In genomic region chr15:98727115-98728040, GRCh38 we compare ENCODE assay signal across 8 cellular contexts.
DNase-seq lines count a peak whose midpoint lies in the region; ATAC-seq, FAIRE-seq and TF ChIP-seq lines count a peak whose summit lies in the region.

No MANE protein-coding gene starts in this region.

- FAIRE-seq in RCC 7860 (lab: Jason Lieb, UNC) = peak; percentile 84

- no peaks in the 10 kb centered on the region for H3K9me3 Mint-ChIP-seq in nephron progenitor cell
- no peaks in the 10 kb centered on the region for H3K9me3 Mint-ChIP-seq in activated T-cell treated with anti-CD3 and anti-CD28 coated beads, Interleukin-2, amount 50 U/mL, for 72 hours
- H3K9me3 Mint-ChIP-seq in activated CD8-positive, alpha-beta T cell treated with anti-CD3 and anti-CD28 coated beads for 36 hours = no peaks in the 10 kb centered on the region
- no peaks in the 10 kb centered on the region for H3K9me3 Mint-ChIP-seq in activated T-helper 1 cell treated with anti-CD3 and anti-CD28 coated beads, Interleukin-12 subunit alpha, Interleukin-12 subunit beta, Interleukin-2, Interleukin-4 antibody, amounts not matched to agents 30 ng/mL and 10 ng/mL and 1 ng/mL, durations not matched to agents 14 hours and 24 hours and 36 hours

- peaks cover 57% of the 10 kb centered on the region for H3K4me1 Mint-ChIP-seq in nephron progenitor cell
- H3K4me1 Mint-ChIP-seq in activated T-cell treated with anti-CD3 and anti-CD28 coated beads, Interleukin-2, amount 50 U/mL, for 72 hours (ENCODE audit: low read depth) = peaks cover 40% of the 10 kb centered on the region
- peaks cover 19% of the 10 kb centered on the region for H3K4me1 Mint-ChIP-seq in activated CD8-positive, alpha-beta T cell treated with anti-CD3 and anti-CD28 coated beads for 36 hours (ENCODE audit: low read depth)
- H3K4me1 Mint-ChIP-seq in activated T-helper 1 cell treated with anti-CD3 and anti-CD28 coated beads, Interleukin-12 subunit alpha, Interleukin-12 subunit beta, Interleukin-2, Interleukin-4 antibody, amounts not matched to agents 30 ng/mL and 10 ng/mL and 1 ng/mL, durations not matched to agents 14 hours and 24 hours and 36 hours (ENCODE audit: low read depth) = no peaks in the 10 kb centered on the region

- H3K36me3 Mint-ChIP-seq in nephron progenitor cell (ENCODE audit: low read depth) = peaks cover 12% of the 10 kb centered on the region
- no peaks in the 10 kb centered on the region for H3K36me3 Mint-ChIP-seq in activated T-cell treated with anti-CD3 and anti-CD28 coated beads, Interleukin-2, amount 50 U/mL, for 72 hours (ENCODE audit: insufficient read depth in 2 of 2)
- H3K36me3 Mint-ChIP-seq in activated CD8-positive, alpha-beta T cell treated with anti-CD3 and anti-CD28 coated beads for 36 hours (ENCODE audit: low read depth) = no peaks in the 10 kb centered on the region
- peaks cover 2% of the 10 kb centered on the region for H3K36me3 Mint-ChIP-seq in activated T-helper 1 cell treated with anti-CD3 and anti-CD28 coated beads, Interleukin-12 subunit alpha, Interleukin-12 subunit beta, Interleukin-2, Interleukin-4 antibody, amounts not matched to agents 30 ng/mL and 10 ng/mL and 1 ng/mL, durations not matched to agents 14 hours and 24 hours and 36 hours (ENCODE audit: low read depth)

- H3K27me3 Mint-ChIP-seq in nephron progenitor cell (ENCODE audit: low read depth, poor library complexity) = no peaks in the 10 kb centered on the region
- no peaks in the 10 kb centered on the region for H3K27me3 Mint-ChIP-seq in activated T-cell treated with anti-CD3 and anti-CD28 coated beads, Interleukin-2, amount 50 U/mL, for 72 hours (ENCODE audit: low read depth)
- no peaks in the 10 kb centered on the region for H3K27me3 Mint-ChIP-seq in activated CD8-positive, alpha-beta T cell treated with anti-CD3 and anti-CD28 coated beads for 36 hours
- H3K27me3 Mint-ChIP-seq in activated T-helper 1 cell treated with anti-CD3 and anti-CD28 coated beads, Interleukin-12 subunit alpha, Interleukin-12 subunit beta, Interleukin-2, Interleukin-4 antibody, amounts not matched to agents 30 ng/mL and 10 ng/mL and 1 ng/mL, durations not matched to agents 14 hours and 24 hours and 36 hours (ENCODE audit: insufficient read depth) = no peaks in the 10 kb centered on the region

- ATAC-seq in activated T-cell treated with anti-CD3 and anti-CD28 coated beads, Interleukin-2, amount 50 U/mL, for 72 hours (replicated peaks in 1 of 2) = no peak
- no peak for ATAC-seq in activated CD8-positive, alpha-beta T cell treated with anti-CD3 and anti-CD28 coated beads for 36 hours
- ATAC-seq in GM21360 (IDR thresholded peaks at IDR 0.05; ENCODE audit: unreplicated experiment) = no peak

- H3K4me3 Mint-ChIP-seq in nephron progenitor cell = peak overlapping the region; percentile 48
- no peak overlapping the region for H3K4me3 Mint-ChIP-seq in activated T-cell treated with anti-CD3 and anti-CD28 coated beads, Interleukin-2, amount 50 U/mL, for 72 hours
- H3K4me3 Mint-ChIP-seq in activated CD8-positive, alpha-beta T cell treated with anti-CD3 and anti-CD28 coated beads for 36 hours = no peak overlapping the region
- no peak overlapping the region for H3K4me3 Mint-ChIP-seq in activated T-helper 1 cell treated with anti-CD3 and anti-CD28 coated beads, Interleukin-12 subunit alpha, Interleukin-12 subunit beta, Interleukin-2, Interleukin-4 antibody, amounts not matched to agents 30 ng/mL and 10 ng/mL and 1 ng/mL, durations not matched to agents 14 hours and 24 hours and 36 hours

- intact Hi-C loops in activated CD8-positive, alpha-beta T cell treated with anti-CD3 and anti-CD28 coated beads for 36 hours (cut with micrococcal nuclease) = no loop called here
- intact Hi-C loops in activated T-helper 1 cell treated with anti-CD3 and anti-CD28 coated beads, Interleukin-12 subunit alpha, Interleukin-12 subunit beta, Interleukin-2, Interleukin-4 antibody, amounts not matched to agents 30 ng/mL and 10 ng/mL and 1 ng/mL, durations not matched to agents 14 hours and 24 hours and 36 hours (cut with micrococcal nuclease) = no loop called here

- DNase-seq in AG09319 (ENCODE audit: extremely low read depth, low read depth) = peak; percentile 76
- DNase-seq in RCC 7860 (ENCODE audit: low spot score) = peak; percentile 93
- peak; percentile 93 for DNase-seq in fibroblast of pulmonary artery (ENCODE audit: low read depth)
- DNase-seq in nephron progenitor cell = peak; percentile 72
- no peak for DNase-seq in activated T-cell treated with anti-CD3 and anti-CD28 coated beads, Interleukin-2, amount 50 U/mL, for 72 hours
- no peak for DNase-seq in activated CD8-positive, alpha-beta T cell treated with anti-CD3 and anti-CD28 coated beads for 36 hours
- no peak for DNase-seq in activated T-helper 1 cell treated with anti-CD3 and anti-CD28 coated beads, Interleukin-12 subunit alpha, Interleukin-12 subunit beta, Interleukin-2, Interleukin-4 antibody, amounts not matched to agents 30 ng/mL and 10 ng/mL and 1 ng/mL, durations not matched to agents 14 hours and 24 hours and 36 hours (ENCODE audit: low spot score)

- TF ChIP-seq CTCF in AG09319 (IDR thresholded peaks at IDR 0.05; ENCODE audit: low read depth, low read length) = no peak
- no peak for TF ChIP-seq CTCF in fibroblast of pulmonary artery (IDR thresholded peaks at IDR 0.05; ENCODE audit: low read length, missing control alignments)
- no peak for TF ChIP-seq CTCF in nephron progenitor cell (IDR thresholded peaks at IDR 0.05)
- TF ChIP-seq CTCF in activated CD8-positive, alpha-beta T cell treated with anti-CD3 and anti-CD28 coated beads for 36 hours (IDR thresholded peaks at IDR 0.05) = no peak

- peak overlapping the region; percentile 86 for H3K27ac Mint-ChIP-seq in nephron progenitor cell
- H3K27ac Mint-ChIP-seq in activated T-cell treated with anti-CD3 and anti-CD28 coated beads, Interleukin-2, amount 50 U/mL, for 72 hours = no peak overlapping the region
- H3K27ac Mint-ChIP-seq in activated CD8-positive, alpha-beta T cell treated with anti-CD3 and anti-CD28 coated beads for 36 hours = no peak overlapping the region
- no peak overlapping the region for H3K27ac Mint-ChIP-seq in activated T-helper 1 cell treated with anti-CD3 and anti-CD28 coated beads, Interleukin-12 subunit alpha, Interleukin-12 subunit beta, Interleukin-2, Interleukin-4 antibody, amounts not matched to agents 30 ng/mL and 10 ng/mL and 1 ng/mL, durations not matched to agents 14 hours and 24 hours and 36 hours

- POLR2A ChIA-PET in activated CD8-positive, alpha-beta T cell treated with anti-CD3 and anti-CD28 coated beads for 36 hours (lab: Charles Lee) = no interaction called here

- CTCF ChIA-PET in activated CD8-positive, alpha-beta T cell treated with anti-CD3 and anti-CD28 coated beads for 36 hours (lab: Charles Lee) = interaction anchor here (1.1 to 1.6 kb wide), 3 partner anchors 18 to 305 kb away, joined by 3 to 4 read pairs (median 3); no protein-coding TSS in a partner anchor

- no peak overlapping the region for H3K4me3 ChIP-seq in fibroblast of pulmonary artery (replicated peaks; ENCODE audit: low read depth, low read length)

Comparison
In these comparisons a context has a peak if more than half of its experiments do, and no peak if none do; other contexts are left out.
1. DNase-seq: peak in AG09319 (single experiment), RCC 7860 (single experiment), fibroblast of pulmonary artery (single experiment) and nephron progenitor cell (single experiment); none in activated T-cell treated with anti-CD3 and anti-CD28 coated beads, Interleukin-2, amount 50 U/mL, for 72 hours (0 of 2), activated CD8-positive, alpha-beta T cell treated with anti-CD3 and anti-CD28 coated beads for 36 hours (single experiment) and activated T-helper 1 cell treated with anti-CD3 and anti-CD28 coated beads, Interleukin-12 subunit alpha, Interleukin-12 subunit beta, Interleukin-2, Interleukin-4 antibody, amounts not matched to agents 30 ng/mL and 10 ng/mL and 1 ng/mL, durations not matched to agents 14 hours and 24 hours and 36 hours (single experiment).